Comparison of ENCODE assay signal across 17 cellular contexts in the genomic region with DNA sequence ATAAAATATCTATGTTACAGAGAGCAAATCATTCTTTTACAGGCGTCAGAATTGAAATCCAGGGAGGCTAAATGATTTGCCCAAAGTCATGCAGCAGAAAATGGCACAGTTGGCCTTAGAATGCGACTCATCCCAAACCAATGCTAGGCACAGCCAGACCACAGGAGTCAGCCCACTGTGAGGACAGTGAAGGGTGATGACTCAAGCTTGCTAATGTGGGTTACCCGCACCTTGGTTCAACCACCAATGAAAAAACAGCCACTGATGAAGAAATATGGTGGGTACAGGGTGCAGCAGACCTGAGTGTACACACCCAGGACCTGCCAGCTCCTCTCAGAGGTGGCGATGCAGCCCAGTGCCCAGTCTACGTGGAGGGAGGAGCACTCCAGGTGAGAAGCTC.
DNase-seq lines count a peak whose midpoint lies in the region; ATAC-seq and TF ChIP-seq lines count a peak whose summit lies in the region.
"Had no signal": no experiment of that assay in that cellular context is flagged by ENCODE, and none has a peak within 500 bp of the region (broad histone marks: within the 10 kb centered on the region; RNA-seq: fewer than 3 reads in every experiment).

No MANE protein-coding gene starts in this region.

- H3K9me3 ChIP-seq in ovary: no peaks in the 10 kb centered on the region
- H3K9me3 ChIP-seq: BLaER1 treated with 17β-estradiol and CSF1 and Interleukin-3, amounts not matched to agents 10 nM and 100 nM; left lung; tibial artery had no signal

- no peaks in the 10 kb centered on the region for H3K4me1 ChIP-seq in ovary (ENCODE audit: insufficient read depth)
- H3K4me1 ChIP-seq: left lung, tibial artery had no signal

- H3K36me3 ChIP-seq in ovary: no peaks in the 10 kb centered on the region
- H3K36me3 ChIP-seq: BLaER1 treated with 17β-estradiol and CSF1 and Interleukin-3, amounts not matched to agents 10 nM and 100 nM; left lung; tibial artery; WERI-Rb-1 had no signal

- no peak for TF ChIP-seq POLR2A in ovary (IDR thresholded peaks at IDR 0.05)

- 96 to 98% (median 96%) methylated on average over 5 of the region's 5 CpGs for WGBS in ovary, 3 donors

- peak; percentile 63 for ATAC-seq in SK-N-SH treated with all-trans-retinoic acid at 6 μM for 48 hours
- no peak for ATAC-seq in GM19455 (IDR thresholded peaks at IDR 0.05; ENCODE audit: unreplicated experiment)
- ATAC-seq: left lung; naive thymus-derived CD4-positive, alpha-beta T cell had no signal

- DNase-seq in AG08396 (ENCODE audit: low spot score): peak; percentile 52
- DNase-seq in HS-27A (ENCODE audit: low read depth): peak; percentile 20
- peak; percentile 69 for DNase-seq in glomerular visceral epithelial cell (ENCODE audit: extremely low spot score)
- no peak for DNase-seq in ovary
- no peak for DNase-seq in retina
- no peak for DNase-seq in GOT3 (lab: John Stamatoyannopoulos, UW)
- DNase-seq: left lung; naive thymus-derived CD4-positive, alpha-beta T cell; stimulated activated CD4-positive, alpha-beta T cell treated with anti-CD3 and anti-CD28 coated beads, Interleukin-1b, Interleukin-23, amount 100 ng/mL, for 48 hours; stimulated activated CD8-positive, alpha-beta memory T cell treated with anti-CD3 and anti-CD28 coated beads, Interleukin-4, amount 100 ng/mL, for 48 hours; tibial artery; WERI-Rb-1 had no signal

- H3K4me3 ChIP-seq in ovary: no peak overlapping the region
- H3K4me3 ChIP-seq: BLaER1 treated with 17β-estradiol and CSF1 and Interleukin-3, amounts not matched to agents 10 nM and 100 nM; left lung; SK-N-MC; tibial artery had no signal

- TF ChIP-seq EP300 in ovary (IDR thresholded peaks at IDR 0.05): no peak

- TF ChIP-seq CTCF in ovary (IDR thresholded peaks at IDR 0.05): no peak

- intact Hi-C loops in ovary (cut with DNase I): no loop called here

- H3K27me3 ChIP-seq in ovary: no peaks in the 10 kb centered on the region
- H3K27me3 ChIP-seq: BLaER1 treated with 17β-estradiol and CSF1 and Interleukin-3, amounts not matched to agents 10 nM and 100 nM; left lung; tibial artery had no signal

- H3K27ac ChIP-seq in ovary: no peak overlapping the region
- H3K27ac ChIP-seq: BLaER1 treated with 17β-estradiol and CSF1 and Interleukin-3, amounts not matched to agents 10 nM and 100 nM; epithelial cell of prostate; left lung; SK-N-MC; tibial artery; WERI-Rb-1 had no signal

TF ChIP-seq in SK-N-SH treated with all-trans-retinoic acid at 6 μM for 48 hours, 23 proteins besides CTCF, POLR2A, EP300 and RAD21:
- TF ChIP-seq BACH2 (CRISPR knock-in tag; IDR thresholded peaks at IDR 0.05; ENCODE audit: borderline replicate concordance): no peak
- TF ChIP-seq ZNF70 (CRISPR knock-in tag; IDR thresholded peaks at IDR 0.05): no peak
- TF ChIP-seq ZNF565 (CRISPR knock-in tag; conservative IDR thresholded peaks at IDR 0.05; ENCODE audit: low read depth): no peak
- TF ChIP-seq, protein P1, sequence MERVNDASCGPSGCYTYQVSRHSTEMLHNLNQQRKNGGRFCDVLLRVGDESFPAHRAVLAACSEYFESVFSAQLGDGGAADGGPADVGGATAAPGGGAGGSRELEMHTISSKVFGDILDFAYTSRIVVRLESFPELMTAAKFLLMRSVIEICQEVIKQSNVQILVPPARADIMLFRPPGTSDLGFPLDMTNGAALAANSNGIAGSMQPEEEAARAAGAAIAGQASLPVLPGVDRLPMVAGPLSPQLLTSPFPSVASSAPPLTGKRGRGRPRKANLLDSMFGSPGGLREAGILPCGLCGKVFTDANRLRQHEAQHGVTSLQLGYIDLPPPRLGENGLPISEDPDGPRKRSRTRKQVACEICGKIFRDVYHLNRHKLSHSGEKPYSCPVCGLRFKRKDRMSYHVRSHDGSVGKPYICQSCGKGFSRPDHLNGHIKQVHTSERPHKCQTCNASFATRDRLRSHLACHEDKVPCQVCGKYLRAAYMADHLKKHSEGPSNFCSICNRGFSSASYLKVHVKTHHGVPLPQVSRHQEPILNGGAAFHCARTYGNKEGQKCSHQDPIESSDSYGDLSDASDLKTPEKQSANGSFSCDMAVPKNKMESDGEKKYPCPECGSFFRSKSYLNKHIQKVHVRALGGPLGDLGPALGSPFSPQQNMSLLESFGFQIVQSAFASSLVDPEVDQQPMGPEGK (CRISPR knock-in tag; IDR thresholded peaks at IDR 0.05; ENCODE audit: borderline replicate concordance): no peak
- TF ChIP-seq, protein P2, sequence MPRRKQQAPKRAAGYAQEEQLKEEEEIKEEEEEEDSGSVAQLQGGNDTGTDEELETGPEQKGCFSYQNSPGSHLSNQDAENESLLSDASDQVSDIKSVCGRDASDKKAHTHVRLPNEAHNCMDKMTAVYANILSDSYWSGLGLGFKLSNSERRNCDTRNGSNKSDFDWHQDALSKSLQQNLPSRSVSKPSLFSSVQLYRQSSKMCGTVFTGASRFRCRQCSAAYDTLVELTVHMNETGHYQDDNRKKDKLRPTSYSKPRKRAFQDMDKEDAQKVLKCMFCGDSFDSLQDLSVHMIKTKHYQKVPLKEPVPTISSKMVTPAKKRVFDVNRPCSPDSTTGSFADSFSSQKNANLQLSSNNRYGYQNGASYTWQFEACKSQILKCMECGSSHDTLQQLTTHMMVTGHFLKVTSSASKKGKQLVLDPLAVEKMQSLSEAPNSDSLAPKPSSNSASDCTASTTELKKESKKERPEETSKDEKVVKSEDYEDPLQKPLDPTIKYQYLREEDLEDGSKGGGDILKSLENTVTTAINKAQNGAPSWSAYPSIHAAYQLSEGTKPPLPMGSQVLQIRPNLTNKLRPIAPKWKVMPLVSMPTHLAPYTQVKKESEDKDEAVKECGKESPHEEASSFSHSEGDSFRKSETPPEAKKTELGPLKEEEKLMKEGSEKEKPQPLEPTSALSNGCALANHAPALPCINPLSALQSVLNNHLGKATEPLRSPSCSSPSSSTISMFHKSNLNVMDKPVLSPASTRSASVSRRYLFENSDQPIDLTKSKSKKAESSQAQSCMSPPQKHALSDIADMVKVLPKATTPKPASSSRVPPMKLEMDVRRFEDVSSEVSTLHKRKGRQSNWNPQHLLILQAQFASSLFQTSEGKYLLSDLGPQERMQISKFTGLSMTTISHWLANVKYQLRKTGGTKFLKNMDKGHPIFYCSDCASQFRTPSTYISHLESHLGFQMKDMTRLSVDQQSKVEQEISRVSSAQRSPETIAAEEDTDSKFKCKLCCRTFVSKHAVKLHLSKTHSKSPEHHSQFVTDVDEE (CRISPR knock-in tag; IDR thresholded peaks at IDR 0.05): no peak

Comparison
In these comparisons a context has a peak if more than half of its experiments do, and no peak if none do; other contexts are left out.
1. DNase-seq: peak in AG08396 (single experiment), HS-27A (single experiment) and glomerular visceral epithelial cell (single experiment); none in ovary (0 of 5), retina (single experiment) and GOT3 (single experiment).